Comparison of ENCODE assay signal across 8 cellular contexts in genomic region chr12:7989827-7990491, GRCh38. TPM values are rescaled to one million over a fixed set of nuclear protein-coding genes. Genes with fewer than 3 reads are reported as not detected.
DNase-seq lines count a peak whose midpoint lies in the region; ATAC-seq and TF ChIP-seq lines count a peak whose summit lies in the region.

No MANE protein-coding gene starts in this region.

- peak overlapping the region; percentile 50 for H3K4me3 Mint-ChIP-seq in activated CD4-positive, alpha-beta T cell treated with anti-CD3 and anti-CD28 coated beads, Interleukin-2, amount 10 ng/mL, durations not matched to agents 7 days and 5 days

- POLR2A ChIA-PET in activated CD4-positive, alpha-beta T cell treated with anti-CD3 and anti-CD28 coated beads, Interleukin-2, amount 10 ng/mL, durations not matched to agents 7 days and 5 days (lab: Charles Lee) = interaction anchor here (1.3 to 2.2 kb wide), 4 partner anchors 19 to 57 kb away, joined by 4 to 11 read pairs (median 8); partner anchors contain the start of gene SLC2A3

- peaks cover 55% of the 10 kb centered on the region for H3K4me1 Mint-ChIP-seq in activated CD4-positive, alpha-beta T cell treated with anti-CD3 and anti-CD28 coated beads, Interleukin-2, amount 10 ng/mL, durations not matched to agents 7 days and 5 days

- H3K4me3 ChIP-seq in fibroblast of pulmonary artery (replicated peaks; ENCODE audit: low read depth, low read length) = no peak overlapping the region

- H3K27me3 Mint-ChIP-seq in activated CD4-positive, alpha-beta T cell treated with anti-CD3 and anti-CD28 coated beads, Interleukin-2, amount 10 ng/mL, durations not matched to agents 7 days and 5 days = no peaks in the 10 kb centered on the region

- peak; percentile 84 for DNase-seq in activated CD4-positive, alpha-beta T cell treated with anti-CD3 and anti-CD28 coated beads, Interleukin-2, amount 10 ng/mL, durations not matched to agents 7 days and 5 days
- DNase-seq in fibroblast of pulmonary artery (ENCODE audit: low read depth) (peak; percentile 23), NCI-H2227 treated with DMSO at 0.1 percent for 48 hours (lab: John Stamatoyannopoulos, UW) (no peak), NCI-H82 (lab: John Stamatoyannopoulos, UW) (no peak)
- peak; percentile 64 to 76 for DNase-seq in stimulated activated CD4-positive, alpha-beta T cell treated with anti-CD3 and anti-CD28 coated beads, Interleukin-4, amount 100 ng/mL, for 48 hours (ENCODE audit: low read depth in 2 of 2)

- ATAC-seq in HG03280 (IDR thresholded peaks at IDR 0.05; ENCODE audit: unreplicated experiment) (peak; percentile 73), GM19397 (IDR thresholded peaks at IDR 0.05; ENCODE audit: unreplicated experiment) (no peak), HG02588 (IDR thresholded peaks at IDR 0.05; ENCODE audit: unreplicated experiment) (no peak)

- CTCF ChIA-PET in activated CD4-positive, alpha-beta T cell treated with anti-CD3 and anti-CD28 coated beads, Interleukin-2, amount 10 ng/mL, durations not matched to agents 7 days and 5 days (lab: Charles Lee) = interaction anchor here (1.6 to 3.4 kb wide), 2 partner anchors 30 to 56 kb away, joined by 4 to 18 read pairs; no protein-coding TSS in a partner anchor

- H3K9me3 Mint-ChIP-seq in activated CD4-positive, alpha-beta T cell treated with anti-CD3 and anti-CD28 coated beads, Interleukin-2, amount 10 ng/mL, durations not matched to agents 7 days and 5 days = no peaks in the 10 kb centered on the region

- peak overlapping the region; percentile 91 for H3K27ac Mint-ChIP-seq in activated CD4-positive, alpha-beta T cell treated with anti-CD3 and anti-CD28 coated beads, Interleukin-2, amount 10 ng/mL, durations not matched to agents 7 days and 5 days

- H3K36me3 Mint-ChIP-seq in activated CD4-positive, alpha-beta T cell treated with anti-CD3 and anti-CD28 coated beads, Interleukin-2, amount 10 ng/mL, durations not matched to agents 7 days and 5 days (ENCODE audit: low read depth) = no peaks in the 10 kb centered on the region

- TF ChIP-seq CTCF in fibroblast of pulmonary artery (IDR thresholded peaks at IDR 0.05; ENCODE audit: low read length, missing control alignments) = no peak

RNA-seq across cellular contexts. Expression of gene FOXJ2, which starts 42.6 kb away (rescaled TPM):
- 10 to 100 TPM; 21.4 to 22.5 TPM for total RNA-seq in activated CD4-positive, alpha-beta T cell treated with anti-CD3 and anti-CD28 coated beads, Interleukin-2, amount 10 ng/mL, durations not matched to agents 7 days and 5 days

RNA-seq across cellular contexts. Expression of gene SLC2A3, which starts 54.0 kb away (rescaled TPM):
- 100 to 1,000 TPM; 227 to 230 TPM for total RNA-seq in activated CD4-positive, alpha-beta T cell treated with anti-CD3 and anti-CD28 coated beads, Interleukin-2, amount 10 ng/mL, durations not matched to agents 7 days and 5 days

Comparison
In these comparisons a context has a peak if more than half of its experiments do, and no peak if none do; other contexts are left out.
1. DNase-seq: peak in activated CD4-positive, alpha-beta T cell treated with anti-CD3 and anti-CD28 coated beads, Interleukin-2, amount 10 ng/mL, durations not matched to agents 7 days and 5 days (single experiment), fibroblast of pulmonary artery (single experiment) and stimulated activated CD4-positive, alpha-beta T cell treated with anti-CD3 and anti-CD28 coated beads, Interleukin-4, amount 100 ng/mL, for 48 hours (2 of 2); none in NCI-H2227 treated with DMSO at 0.1 percent for 48 hours (single experiment) and NCI-H82 (single experiment).